In the genomic region with DNA sequence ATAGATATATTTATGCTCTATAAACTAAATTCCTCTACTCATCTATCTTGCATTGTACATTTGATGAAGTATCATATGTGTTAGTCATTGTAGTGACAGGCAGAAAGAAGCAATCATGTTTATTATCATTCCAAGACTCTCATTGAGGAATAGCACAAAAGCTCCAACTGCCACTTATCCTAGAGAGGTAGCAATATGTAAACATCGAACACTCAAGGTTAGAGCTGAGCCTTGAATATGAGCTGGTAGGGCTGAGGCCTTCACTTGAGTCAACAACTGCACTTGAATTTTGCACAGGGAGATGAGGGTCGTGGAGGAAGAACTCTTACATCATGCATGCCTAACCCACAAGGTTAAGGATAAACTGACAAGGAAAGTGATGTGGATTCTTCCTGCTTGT, we compare ENCODE assay signal across 25 cellular contexts.
"Had no signal": no experiment of that assay in that cellular context is flagged by ENCODE, and none has a peak within 500 bp of the region (broad histone marks: within the 10 kb centered on the region; RNA-seq: fewer than 3 reads in every experiment).

No MANE protein-coding gene starts in this region.

- H3K27ac ChIP-seq: coronary artery, esophagus squamous epithelium, gastrocnemius medialis, neutrophil, parathyroid adenoma, tibial artery, VCaP had no signal

- H3K4me1 ChIP-seq: esophagus squamous epithelium, gastrocnemius medialis, parathyroid adenoma, tibial artery had no signal

- H3K27me3 ChIP-seq: esophagus squamous epithelium, gastrocnemius medialis, neutrophil, tibial artery had no signal

- H3K36me3 ChIP-seq: esophagus squamous epithelium, gastrocnemius medialis, neutrophil, tibial artery had no signal

- H3K9me3 ChIP-seq: esophagus squamous epithelium, gastrocnemius medialis, neutrophil, tibial artery had no signal

- DNase-seq: activated CD4-positive, alpha-beta memory T cell treated with anti-CD3 and anti-CD28 coated beads, Interleukin-2, amount 10 ng/mL, durations not matched to agents 7 days and 5 days; activated CD4-positive, alpha-beta T cell treated with anti-CD3 and anti-CD28 coated beads, Interleukin-2, amount 10 ng/mL, durations not matched to agents 24 days and 14 days; activated effector memory CD4-positive, alpha-beta T cell treated with Interleukin-2 at 50 U/mL for 16 hours; activated naive CD4-positive, alpha-beta T cell treated with anti-CD3 and anti-CD28 coated beads for 36 hours; activated T-cell treated with anti-CD3 and anti-CD28 coated beads, Interleukin-2, amount 50 U/mL, for 72 hours; amygdala; cerebellar nuclear complex; endodermal cell; esophagus squamous epithelium; gastrocnemius medialis; hippocampal formation; kidney glomerular epithelial cell; left ventricle myocardium superior; midbrain; right cardiac atrium; stimulated activated CD4-positive, alpha-beta T cell treated with anti-CD3 and anti-CD28 coated beads, Interleukin-12 subunit alpha, Interleukin-12 subunit beta, amount 100 ng/mL, for 4 hours; stimulated activated CD4-positive, alpha-beta T cell treated with anti-CD3 and anti-CD28 coated beads, Interleukin-4, amount 100 ng/mL, for 4 hours; substantia nigra; tibial artery had no signal

- ATAC-seq: activated CD4-positive, CD25-positive, alpha-beta regulatory T cell treated with anti-CD3 and anti-CD28 coated beads, Interleukin-2, amount 50 U/mL, for 24 hours; activated T-cell treated with anti-CD3 and anti-CD28 coated beads, Interleukin-2, amount 50 U/mL, for 72 hours; gastrocnemius medialis; left ventricle myocardium superior; natural killer cell treated with Interleukin-12 subunit alpha and Interleukin-12 subunit beta and Interleukin-15 and Interleukin-18, amount 100 ng/mL, for 72 hours; right cardiac atrium had no signal

- H3K4me3 ChIP-seq: coronary artery, esophagus squamous epithelium, gastrocnemius medialis, tibial artery had no signal
